In the genomic region with DNA sequence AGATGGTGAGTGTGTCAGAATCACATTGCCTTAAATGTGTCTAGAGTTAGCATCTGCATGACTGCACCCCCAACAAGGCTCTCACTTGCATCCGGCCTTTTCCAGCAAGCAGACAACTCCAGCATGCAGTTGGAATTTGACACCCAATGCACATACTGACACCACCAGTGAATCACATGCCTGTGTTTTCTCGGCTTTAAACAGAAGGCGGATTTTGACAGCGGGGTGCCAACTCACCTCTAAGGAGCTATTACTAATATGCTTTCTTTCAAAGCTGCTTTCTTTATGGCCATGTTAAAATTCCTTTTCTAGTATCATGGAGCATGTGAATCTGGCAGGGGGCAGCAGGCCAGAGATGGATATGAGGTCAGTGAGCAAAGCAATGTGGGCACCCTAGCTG, we compare ENCODE assay signal across 14 cellular contexts.
DNase-seq lines count a peak whose midpoint lies in the region; ATAC-seq and TF ChIP-seq lines count a peak whose summit lies in the region.
"Had no signal": no experiment of that assay in that cellular context is flagged by ENCODE, and none has a peak within 500 bp of the region (broad histone marks: within the 10 kb centered on the region; RNA-seq: fewer than 3 reads in every experiment).

No MANE protein-coding gene starts in this region.

- H3K27me3 Mint-ChIP-seq in neural progenitor cell (ENCODE audit: insufficient read depth, low read depth) (peaks cover 4% of the 10 kb centered on the region), immature natural killer cell (ENCODE audit: low read depth in 3 of 3) (peaks cover 0 to 3% (median 0%) of the 10 kb centered on the region in 3 donors)
- H3K27me3 Mint-ChIP-seq: stimulated activated memory B cell treated with anti-CD40 and anti-IgM and Interleukin-4, amounts not matched to agents 10 μg/mL and 1 μg/mL and 100 μg/mL, for 72 hours had no signal

- H3K9ac ChIP-seq in neural progenitor cell, result no peak overlapping the region
- H3K9ac ChIP-seq: SK-N-SH had no signal

- H3K27me3 ChIP-seq in brain microvascular endothelial cell (replicated peaks), result no peaks in the 10 kb centered on the region
- H3K27me3 ChIP-seq in neural progenitor cell, result no peaks in the 10 kb centered on the region
- no peaks in the 10 kb centered on the region for H3K27me3 ChIP-seq in heart left ventricle
- H3K27me3 ChIP-seq: spleen had no signal

- H3K4me1 ChIP-seq in neural progenitor cell (peaks cover 15% of the 10 kb centered on the region), heart left ventricle (no peaks in the 10 kb centered on the region)
- H3K4me1 ChIP-seq: spleen had no signal

- ATAC-seq in GM18511 (IDR thresholded peaks at IDR 0.05; ENCODE audit: unreplicated experiment) (no peak), heart left ventricle (no peak)
- ATAC-seq: activated CD8-positive, alpha-beta T cell treated with anti-CD3 and anti-CD28 coated beads for 36 hours; stimulated activated memory B cell treated with anti-CD40 and anti-IgM and Interleukin-4, amounts not matched to agents 10 μg/mL and 1 μg/mL and 100 μg/mL, for 72 hours had no signal

- H3K36me3 ChIP-seq in brain microvascular endothelial cell (replicated peaks) (no peaks in the 10 kb centered on the region), neural progenitor cell (no peaks in the 10 kb centered on the region), heart left ventricle (no peaks in the 10 kb centered on the region)
- H3K36me3 ChIP-seq: spleen had no signal

- no peaks in the 10 kb centered on the region for H3K79me2 ChIP-seq in neural progenitor cell (ENCODE audit: low read depth)

- intact Hi-C loops in heart left ventricle (cut with DNase I), result no loop called here

- no peaks in the 10 kb centered on the region for H4K20me1 ChIP-seq in neural progenitor cell (ENCODE audit: low read depth)

- peaks cover 4% of the 10 kb centered on the region for H3K9me3 Mint-ChIP-seq in neural progenitor cell
- H3K9me3 Mint-ChIP-seq in immature natural killer cell, result no peaks in the 10 kb centered on the region

- DNase-seq in ELR (ENCODE audit: low read depth) (peak; percentile 84), NCI-H2029 treated with DMSO at 0.1 percent for 48 hours (lab: John Stamatoyannopoulos, UW) (peak; percentile 44), brain microvascular endothelial cell (peak; percentile 96), neural progenitor cell (ENCODE audit: low spot score) (peak; percentile 47), NCI-H1436 treated with DMSO at 0.1 percent for 48 hours (lab: John Stamatoyannopoulos, UW) (no peak), immature natural killer cell (no peak), heart left ventricle (no peak)
- DNase-seq: activated CD8-positive, alpha-beta T cell treated with anti-CD3 and anti-CD28 coated beads for 36 hours; NCI-H1048; SK-N-SH; spleen had no signal

- no peaks in the 10 kb centered on the region for H3K9me3 ChIP-seq in neural progenitor cell (ENCODE audit: low read depth)
- H3K9me3 ChIP-seq in heart left ventricle, result no peaks in the 10 kb centered on the region
- H3K9me3 ChIP-seq: SK-N-SH had no signal

- H2AFZ ChIP-seq in neural progenitor cell (replicated peaks), result no peak overlapping the region

- H3K4me1 Mint-ChIP-seq in neural progenitor cell (peaks cover 29% of the 10 kb centered on the region), immature natural killer cell (no peaks in the 10 kb centered on the region)
- H3K4me1 Mint-ChIP-seq: stimulated activated memory B cell treated with anti-CD40 and anti-IgM and Interleukin-4, amounts not matched to agents 10 μg/mL and 1 μg/mL and 100 μg/mL, for 72 hours had no signal

- in situ Hi-C loops in brain microvascular endothelial cell (cut with HindIII; ENCODE audit: low pct_ligation_motif_present, low sequenced_read_pairs), result no loop called here

- H3K27ac ChIP-seq in brain microvascular endothelial cell, result peak overlapping the region; percentile 19
- H3K27ac ChIP-seq in neural progenitor cell, result no peak overlapping the region
- no peak overlapping the region for H3K27ac ChIP-seq in heart left ventricle
- H3K27ac ChIP-seq: spleen had no signal

- H3F3A ChIP-seq in neural progenitor cell (ENCODE audit: low read depth), result no peaks in the 10 kb centered on the region

- no peak overlapping the region for H3K4me3 Mint-ChIP-seq in neural progenitor cell
- no peak overlapping the region for H3K4me3 Mint-ChIP-seq in immature natural killer cell
- H3K4me3 Mint-ChIP-seq: activated CD8-positive, alpha-beta T cell treated with anti-CD3 and anti-CD28 coated beads for 36 hours; stimulated activated memory B cell treated with anti-CD40 and anti-IgM and Interleukin-4, amounts not matched to agents 10 μg/mL and 1 μg/mL and 100 μg/mL, for 72 hours had no signal

- H3K4me3 ChIP-seq in brain microvascular endothelial cell (ENCODE audit: low read depth, low read length), result no peak overlapping the region
- no peak overlapping the region for H3K4me3 ChIP-seq in neural progenitor cell
- no peak overlapping the region for H3K4me3 ChIP-seq in heart left ventricle
- H3K4me3 ChIP-seq: lung, spleen had no signal

- H3K27ac Mint-ChIP-seq in neural progenitor cell (no peak overlapping the region), immature natural killer cell (no peak overlapping the region)
- H3K27ac Mint-ChIP-seq: activated CD8-positive, alpha-beta T cell treated with anti-CD3 and anti-CD28 coated beads for 36 hours; stimulated activated memory B cell treated with anti-CD40 and anti-IgM and Interleukin-4, amounts not matched to agents 10 μg/mL and 1 μg/mL and 100 μg/mL, for 72 hours had no signal

- H3K4me2 ChIP-seq in neural progenitor cell, result no peak overlapping the region
- H3K4me2 ChIP-seq: SK-N-SH had no signal

- H3K36me3 Mint-ChIP-seq in neural progenitor cell, result no peaks in the 10 kb centered on the region
- H3K36me3 Mint-ChIP-seq in immature natural killer cell, result no peaks in the 10 kb centered on the region

- TF ChIP-seq POLR2A in heart left ventricle (IDR thresholded peaks at IDR 0.05), result no peak

- WGBS in heart left ventricle, 4 donors, result 30 to 39% (median 33%) methylated on average over 4 of the region's 4 CpGs

- no peak for TF ChIP-seq CTCF in brain microvascular endothelial cell (IDR thresholded peaks at IDR 0.05; ENCODE audit: low read depth, low read length, missing control alignments)
- TF ChIP-seq CTCF in neural progenitor cell (IDR thresholded peaks at IDR 0.05), result no peak
- no peak for TF ChIP-seq CTCF in heart left ventricle (IDR thresholded peaks at IDR 0.05)

Comparison
In these comparisons a context has a peak if more than half of its experiments do, and no peak if none do; other contexts are left out.
1. DNase-seq: peak in ELR (single experiment), NCI-H2029 treated with DMSO at 0.1 percent for 48 hours (single experiment), brain microvascular endothelial cell (single experiment) and neural progenitor cell (single experiment); none in NCI-H1436 treated with DMSO at 0.1 percent for 48 hours (single experiment), immature natural killer cell (0 of 3) and heart left ventricle (0 of 5).